16 cellular contexts compared by ENCODE assay signal in genomic region chr3:128590948-128591347, GRCh38. TPM values are rescaled to one million over a fixed set of nuclear protein-coding genes. Genes with fewer than 3 reads are reported as not detected.
DNase-seq lines count a peak whose midpoint lies in the region; ATAC-seq and TF ChIP-seq lines count a peak whose summit lies in the region.
"Had no signal": no experiment of that assay in that cellular context is flagged by ENCODE, and none has a peak within 500 bp of the region (broad histone marks: within the 10 kb centered on the region; RNA-seq: fewer than 3 reads in every experiment).

No MANE protein-coding gene starts in this region.

- H3K9ac ChIP-seq in endodermal cell (ENCODE audit: extremely low read depth, low read length, poor library complexity, severe bottlenecking): no peak overlapping the region

- no peaks in the 10 kb centered on the region for H3K4me1 Mint-ChIP-seq in endodermal cell

- H3K27ac Mint-ChIP-seq in endodermal cell: no peak overlapping the region

- ATAC-seq in GM21515 (IDR thresholded peaks at IDR 0.05; ENCODE audit: unreplicated experiment) (no peak), HG03025 (IDR thresholded peaks at IDR 0.05; ENCODE audit: low FRiP score, unreplicated experiment) (no peak)

- H3K36me3 ChIP-seq in endodermal cell (ENCODE audit: control insufficient read depth, insufficient read depth, low read length): no peaks in the 10 kb centered on the region
- H3K36me3 ChIP-seq: MG63 had no signal

- peak; percentile 21 for TF ChIP-seq CTCF in 22Rv1 (IDR thresholded peaks at IDR 0.05)
- TF ChIP-seq CTCF in GM12873 (IDR thresholded peaks at IDR 0.05; ENCODE audit: insufficient read depth, low read depth, low read length, missing control alignments): peak; percentile 26
- peak; percentile 80 for TF ChIP-seq CTCF in endodermal cell (conservative IDR thresholded peaks at IDR 0.05)

- 72 to 88% methylated on average over 5 to 8 of the region's 8 CpGs for WGBS in endodermal cell (ENCODE audit: insufficient coverage in 1 of 2, insufficient read length in 1 of 2), 2 experiments

- no peaks in the 10 kb centered on the region for H3K4me1 ChIP-seq in endodermal cell (ENCODE audit: control insufficient read depth, insufficient read depth, low read length)

- peaks cover 7% of the 10 kb centered on the region for H3K9me3 ChIP-seq in endodermal cell (ENCODE audit: control insufficient read depth, low read length)
- H3K9me3 ChIP-seq: MG63 had no signal

- DNase-seq in NCI-H69 (lab: John Stamatoyannopoulos, UW) (peak; percentile 12), endodermal cell (peak; percentile 91), T-helper 1 cell (no peak), NCI-H2196 (lab: John Stamatoyannopoulos, UW; ENCODE audit: unreplicated experiment) (no peak)
- DNase-seq: activated CD4-positive, CD25-positive, alpha-beta regulatory T cell treated with anti-CD3 and anti-CD28 coated beads, Interleukin-2, amount 50 U/mL, for 72 hours; activated T-cell treated with anti-CD3 and anti-CD28 coated beads, Interleukin-2, amount 50 U/mL, for 48 hours; amygdala; head of caudate nucleus; mammary epithelial cell; MG63; occipital lobe; SHP77 treated with DMSO at 0.1 percent for 48 hours had no signal

- no peak overlapping the region for H3K4me3 Mint-ChIP-seq in endodermal cell

- no peak overlapping the region for H3K4me3 ChIP-seq in endodermal cell (ENCODE audit: low read length)
- H3K4me3 ChIP-seq: MG63 had no signal

- peaks cover 6% of the 10 kb centered on the region for H3K27me3 Mint-ChIP-seq in endodermal cell (ENCODE audit: insufficient read depth)

- H3K27me3 ChIP-seq in endodermal cell (ENCODE audit: control insufficient read depth, insufficient read depth, low read length, poor library complexity, severe bottlenecking): no peaks in the 10 kb centered on the region
- H3K27me3 ChIP-seq: MG63 had no signal

- H3K9me3 Mint-ChIP-seq in endodermal cell: peaks cover 3% of the 10 kb centered on the region

- H3K36me3 Mint-ChIP-seq in endodermal cell (ENCODE audit: low read depth): no peaks in the 10 kb centered on the region

- no peak overlapping the region for H3K27ac ChIP-seq in 22Rv1
- H3K27ac ChIP-seq in endodermal cell (ENCODE audit: low read depth, low read length): no peak overlapping the region

RNA-seq across cellular contexts. Expression of gene RPN1, which starts 59.7 kb away (rescaled TPM):
- total RNA-seq in endodermal cell: 100 to 1,000 TPM; 197 to 210 TPM
- 199 TPM for polyA plus RNA-seq in endodermal cell (2013, experiment 1 of 2)
- polyA plus RNA-seq in endodermal cell (2013, experiment 2 of 2): 187 TPM

Comparison
In these comparisons a context has a peak if more than half of its experiments do, and no peak if none do; other contexts are left out.
1. CTCF ChIP-seq: peak in every context shown above with its lines; median percentile 80 in endodermal cell; 26 in GM12873; 21 in 22Rv1.
2. DNase-seq: peak in NCI-H69 (single experiment) and endodermal cell (single experiment); none in T-helper 1 cell (0 of 5) and NCI-H2196 (single experiment).